7 cellular contexts compared by ENCODE assay signal in the genomic region with DNA sequence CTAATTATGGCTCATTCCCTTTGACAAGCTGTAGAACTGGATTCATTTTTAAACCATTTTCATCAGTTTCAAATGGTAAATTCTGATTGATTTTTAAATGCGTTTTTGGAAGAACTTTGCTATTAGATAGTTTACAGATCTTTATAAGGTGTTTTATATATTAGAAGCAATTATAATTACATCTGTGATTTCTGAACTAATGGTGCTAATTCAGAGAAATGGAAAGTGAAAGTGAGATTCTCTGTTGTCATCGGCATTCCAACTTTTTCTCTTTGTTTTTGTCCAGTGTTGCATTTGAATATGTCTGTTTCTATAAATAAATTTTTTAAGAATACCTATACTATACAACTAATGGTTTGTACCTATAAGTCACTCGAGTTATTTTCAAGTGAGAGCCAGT.
A peak's percentile ranks its signal among the peaks of the same experiment; 100 is the strongest.
DNase-seq lines count a peak whose midpoint lies in the region; ATAC-seq and TF ChIP-seq lines count a peak whose summit lies in the region.

No MANE protein-coding gene starts in this region.

- H3K27me3 Mint-ChIP-seq in T-cell: no peaks in the 10 kb centered on the region

- TF ChIP-seq CTCF in HEK293 (tag by site-specific recombination; IDR thresholded peaks at IDR 0.05) (no peak), fibroblast of the aortic adventitia (IDR thresholded peaks at IDR 0.05; ENCODE audit: insufficient read depth, low read length) (no peak)

- POLR2A ChIA-PET in HEK293 (lab: Yijun Ruan, JAX): no interaction called here
- POLR2A ChIA-PET in T-cell (lab: Charles Lee): interaction anchor here (0.6 kb wide), 2 partner anchors 16 to 254 kb away, joined by 3 read pairs; no protein-coding TSS in a partner anchor

- peak overlapping the region; percentile 68 to 79 (median 78) for H3K4me3 Mint-ChIP-seq in T-cell

- ATAC-seq in T-cell (replicated peaks in 1 of 4) (no peak), HG03442 (IDR thresholded peaks at IDR 0.05; ENCODE audit: unreplicated experiment) (no peak)

- H3K9me3 ChIP-seq in HEK293 (ENCODE audit: control insufficient read depth, insufficient read depth, low read depth, low read length) (no peaks in the 10 kb centered on the region), skeletal muscle satellite cell (replicated peaks; ENCODE audit: low read length) (no peaks in the 10 kb centered on the region)

- no peak overlapping the region for H3K27ac ChIP-seq in HEK293 (ENCODE audit: extremely low read depth, low read depth, low read length)

- H3K9me3 Mint-ChIP-seq in T-cell: peaks cover 0 to 4% (median 0%) of the 10 kb centered on the region in 3 donors

- peaks cover 22 to 36% (median 29%) of the 10 kb centered on the region in 3 donors for H3K4me1 Mint-ChIP-seq in T-cell

- H3K9ac ChIP-seq in skeletal muscle satellite cell (ENCODE audit: low read depth, low read length): peak overlapping the region; percentile 55

- peaks cover 28% of the 10 kb centered on the region for H3K36me3 Mint-ChIP-seq in T-cell

- peak overlapping the region; percentile 92 to 97 for H3K27ac Mint-ChIP-seq in T-cell

- peaks cover 0 to 27% of the 10 kb centered on the region in 2 experiments; a peak in 1 of 3 replicates for H3K36me3 ChIP-seq in HEK293 (ENCODE audit: control insufficient read depth in 2 of 2, insufficient read depth in 1 of 2, low read length in 2 of 2)
- no peaks in the 10 kb centered on the region for H3K36me3 ChIP-seq in skeletal muscle satellite cell (ENCODE audit: insufficient read depth, low read length)

- H3K4me3 ChIP-seq in HEK293 (ENCODE audit: low read depth, low read length) (no peak overlapping the region), fibroblast of the aortic adventitia (ENCODE audit: low read depth, low read length) (peak overlapping the region; percentile 48), skeletal muscle satellite cell (ENCODE audit: low read length) (peak overlapping the region; percentile 58)

- H3K4me1 ChIP-seq in HEK293 (ENCODE audit: control insufficient read depth, insufficient read depth, low read length): no peaks in the 10 kb centered on the region
- peaks cover 13% of the 10 kb centered on the region for H3K4me1 ChIP-seq in skeletal muscle satellite cell (ENCODE audit: control insufficient read depth, insufficient read depth, low read length)

- CTCF ChIA-PET in HEK293 (lab: Yijun Ruan, JAX) (interaction anchor here (0.9 to 1.0 kb wide), 2 partner anchors 17 to 63 kb away, joined by 3 to 5 read pairs; partner anchors contain the start of gene PXYLP1), T-cell (lab: Charles Lee) (interaction anchor here in 1 of 2 donors (0.6 to 1.6 kb wide), 7 partner anchors 11 to 316 kb away, joined by 3 to 10 read pairs (median 3); partner anchors contain the start of gene PXYLP1)

- H3K27me3 ChIP-seq in skeletal muscle satellite cell (ENCODE audit: control insufficient read depth, insufficient read depth, low read length): no peaks in the 10 kb centered on the region

- H3K4me2 ChIP-seq in skeletal muscle satellite cell (ENCODE audit: low read length): peak overlapping the region; percentile 69

- no peak for DNase-seq in T-cell
- no peak for DNase-seq in fibroblast of the aortic adventitia (ENCODE audit: low read depth)
- no peak for DNase-seq in NCI-H128 (lab: John Stamatoyannopoulos, UW; ENCODE audit: unreplicated experiment)
- no peak for DNase-seq in H4 (ENCODE audit: low spot score)

TF ChIP-seq in HEK293, 187 proteins besides CTCF, POLR2A, EP300 and RAD21:
- TF ChIP-seq PRDM1 (tag by site-specific recombination; IDR thresholded peaks at IDR 0.05) (0 out of 2 replicates have a peak, but pooled peaks have one; percentile 5), ZNF266 (tag by site-specific recombination; IDR thresholded peaks at IDR 0.05; ENCODE audit: low read depth) (no peak)
